Comparison of ENCODE assay signal across 8 cellular contexts in the genomic region with DNA sequence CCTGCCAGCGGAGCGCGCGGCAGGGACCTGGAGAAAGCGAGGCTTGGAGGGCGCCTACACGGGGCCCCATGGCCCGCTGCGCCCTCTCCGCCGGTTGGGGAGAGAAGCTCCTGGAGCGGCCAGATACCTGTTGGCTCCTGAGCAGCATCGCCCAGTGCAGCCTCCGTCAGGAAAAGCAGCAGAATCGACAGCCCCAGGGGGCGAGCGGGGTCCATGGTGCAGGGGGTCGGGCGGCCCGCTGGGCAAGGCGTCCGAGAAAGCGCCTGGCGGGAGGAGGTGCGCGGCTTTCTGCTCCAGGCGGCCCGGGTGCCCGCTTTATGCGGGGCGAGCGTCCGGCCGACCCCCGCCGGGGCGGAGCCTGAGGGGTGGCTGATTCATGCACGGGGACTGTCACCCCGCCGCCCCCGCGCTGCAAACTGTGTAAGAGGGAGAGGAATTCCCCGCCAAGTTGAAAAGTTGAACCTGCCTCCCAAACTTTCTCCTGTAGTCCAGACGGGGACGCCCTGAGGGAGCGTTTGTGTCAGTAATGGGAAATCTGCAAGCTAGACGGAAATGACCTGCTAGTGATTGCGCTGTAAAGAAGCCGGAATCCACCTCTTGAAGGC. TPM values are rescaled to one million over a fixed set of nuclear protein-coding genes. Genes with fewer than 3 reads are reported as not detected.
DNase-seq lines count a peak whose midpoint lies in the region; ATAC-seq and TF ChIP-seq lines count a peak whose summit lies in the region.

A gene with protein sequence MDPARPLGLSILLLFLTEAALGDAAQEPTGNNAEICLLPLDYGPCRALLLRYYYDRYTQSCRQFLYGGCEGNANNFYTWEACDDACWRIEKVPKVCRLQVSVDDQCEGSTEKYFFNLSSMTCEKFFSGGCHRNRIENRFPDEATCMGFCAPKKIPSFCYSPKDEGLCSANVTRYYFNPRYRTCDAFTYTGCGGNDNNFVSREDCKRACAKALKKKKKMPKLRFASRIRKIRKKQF (minus strand): TSS at position 290 of the 605 bp plus-strand sequence. CDS start 75 bp downstream, at position 215.

- H3K9me3 ChIP-seq in PC-9 (ENCODE audit: insufficient read depth, low read depth) (no peaks in the 10 kb centered on the region), mesodermal cell (ENCODE audit: control insufficient read depth, low read length) (no peaks in the 10 kb centered on the region), tibial artery (no peaks in the 10 kb centered on the region)

- H3F3A ChIP-seq in PC-9 (ENCODE audit: insufficient read depth, low read depth): no peaks in the 10 kb centered on the region

- H3K27ac ChIP-seq in PC-9: peak within 1 kb of the TSS; percentile 68
- H3K27ac ChIP-seq in mesodermal cell (ENCODE audit: low read depth, low read length, severe bottlenecking): no peak within 1 kb of the TSS
- peak within 1 kb of the TSS in 1 of 2 donors; percentile 57 for H3K27ac ChIP-seq in tibial artery

- POLR2A ChIA-PET in PC-9 (lab: Charles Lee; ENCODE audit: unreplicated experiment): interaction anchor here (0.5 to 0.7 kb wide), 3 partner anchors 22 to 392 kb away, joined by 3 to 4 read pairs (median 4); no protein-coding TSS in a partner anchor

- no peak within 1 kb of the TSS for H3K27ac Mint-ChIP-seq in effector memory CD8-positive, alpha-beta T cell

- no peaks in the 10 kb centered on the region for H3K79me2 ChIP-seq in PC-9 (ENCODE audit: low read depth)

- H3K4me1 ChIP-seq in PC-9 (replicated peaks; ENCODE audit: insufficient read depth) (peaks cover 17% of the 10 kb centered on the region), mesodermal cell (ENCODE audit: control insufficient read depth, insufficient read depth, low read length, poor library complexity, severe bottlenecking) (peaks cover 4% of the 10 kb centered on the region), tibial artery (peaks cover 0 to 10% (median 4%) of the 10 kb centered on the region in 4 donors)

- BruUV-seq in PC-9 (replicated peaks; lab: Mats Ljungman, UMichigan): no TSS peak

- 0 out of 2 replicates have a peak, but pooled peaks have one; percentile 0 for TF ChIP-seq CTCF in PC-9 (conservative IDR thresholded peaks at IDR 0.05)
- no peak for TF ChIP-seq CTCF in tibial artery (IDR thresholded peaks at IDR 0.05)

- WGBS in mesodermal cell (ENCODE audit: insufficient coverage in 2 of 2), 2 experiments: 1% methylated on average over 29 to 45 of the region's 49 CpGs

- H3K36me3 ChIP-seq in PC-9 (ENCODE audit: low read depth) (0 out of 2 replicates have a peak, but pooled peaks cover 7% of the 10 kb centered on the region), mesodermal cell (ENCODE audit: control insufficient read depth, insufficient read depth, low read length) (no peaks in the 10 kb centered on the region), tibial artery (no peaks in the 10 kb centered on the region)

- CTCF ChIA-PET in PC-9 (lab: Charles Lee): interaction anchor here (0.6 to 1.1 kb wide), 4 partner anchors 27 to 105 kb away, joined by 3 to 8 read pairs (median 4); no protein-coding TSS in a partner anchor

- H3K4me2 ChIP-seq in PC-9: peak within 1 kb of the TSS; percentile 84

- DNase-seq in ELR (ENCODE audit: low read depth) (peak; percentile 87), PC-9 (peak; percentile 89 to 94), tibial artery (peak in 1 of 2 donors; percentile 65), NCI-H524 treated with DMSO at 0.1 percent for 48 hours (lab: John Stamatoyannopoulos, UW) (no peak)
- no peak for DNase-seq in effector memory CD8-positive, alpha-beta T cell
- DNase-seq in effector CD4-positive, alpha-beta T cell: no peak

- H3K27me3 ChIP-seq in PC-9 (ENCODE audit: insufficient read depth, low read depth) (no peaks in the 10 kb centered on the region), tibial artery (no peaks in the 10 kb centered on the region)

- intact Hi-C loops in PC-9 (cut with micrococcal nuclease; ENCODE audit: unreplicated experiment): loop anchor here (1.0 to 10.0 kb wide), 6 partner anchors 24 to 507 kb away; a partner anchor contains a TSS
- intact Hi-C loops in tibial artery (cut with DNase I; ENCODE audit: low total_unique reads): loop anchor here (10.0 kb wide), 1 partner anchor 184 kb away; no protein-coding TSS in a partner anchor

- no peaks in the 10 kb centered on the region for H3K9me3 Mint-ChIP-seq in effector memory CD8-positive, alpha-beta T cell

- H3K4me3 ChIP-seq in PC-9 (peak within 1 kb of the TSS; percentile 91), mesodermal cell (ENCODE audit: extremely low read depth, insufficient read depth, low read length, poor library complexity, severe bottlenecking) (peak within 1 kb of the TSS; percentile 64), tibial artery (peak within 1 kb of the TSS; percentile 63)

- ATAC-seq in GM21825 (IDR thresholded peaks at IDR 0.05; ENCODE audit: unreplicated experiment): peak; percentile 55
- ATAC-seq in effector memory CD8-positive, alpha-beta T cell (replicated peaks): no peak

- no peaks in the 10 kb centered on the region for H4K20me1 ChIP-seq in PC-9 (ENCODE audit: insufficient read depth)

- peak within 1 kb of the TSS; percentile 92 for H2AFZ ChIP-seq in PC-9

- H3K36me3 Mint-ChIP-seq in effector memory CD8-positive, alpha-beta T cell (ENCODE audit: insufficient read depth): no peaks in the 10 kb centered on the region

- H3K4me3 Mint-ChIP-seq in effector memory CD8-positive, alpha-beta T cell: peak within 1 kb of the TSS; percentile 41 to 76

- H3K4me1 Mint-ChIP-seq in effector memory CD8-positive, alpha-beta T cell (ENCODE audit: low read depth in 2 of 2): peaks cover 7 to 9% of the 10 kb centered on the region in 2 donors

- H3K9me2 ChIP-seq in PC-9 (ENCODE audit: insufficient read depth): no peaks in the 10 kb centered on the region

- peaks cover 39 to 57% of the 10 kb centered on the region in 2 donors for H3K27me3 Mint-ChIP-seq in effector memory CD8-positive, alpha-beta T cell

RNA-seq across cellular contexts. Expression of the gene that starts here (rescaled TPM):
- 67.3 and 86.1 TPM in 2 replicates for total RNA-seq in PC-9 (2021)
- polyA plus RNA-seq in mesodermal cell (2013, experiment 1 of 2): 36.8 TPM
- polyA plus RNA-seq in mesodermal cell (2013, experiment 2 of 2): 31.2 TPM

Comparison
In these comparisons a context has a peak if more than half of its experiments do, and no peak if none do; other contexts are left out.
1. DNase-seq: peak in ELR (single experiment) and PC-9 (2 of 2); none in effector memory CD8-positive, alpha-beta T cell (0 of 3), NCI-H524 treated with DMSO at 0.1 percent for 48 hours (single experiment) and effector CD4-positive, alpha-beta T cell (single experiment).
2. Peak in every context shown above with its lines, with median percentiles within 50 percentile points of each other: H3K4me3 ChIP-seq.